Comparison of ENCODE assay signal across 9 cellular contexts in the genomic region with DNA sequence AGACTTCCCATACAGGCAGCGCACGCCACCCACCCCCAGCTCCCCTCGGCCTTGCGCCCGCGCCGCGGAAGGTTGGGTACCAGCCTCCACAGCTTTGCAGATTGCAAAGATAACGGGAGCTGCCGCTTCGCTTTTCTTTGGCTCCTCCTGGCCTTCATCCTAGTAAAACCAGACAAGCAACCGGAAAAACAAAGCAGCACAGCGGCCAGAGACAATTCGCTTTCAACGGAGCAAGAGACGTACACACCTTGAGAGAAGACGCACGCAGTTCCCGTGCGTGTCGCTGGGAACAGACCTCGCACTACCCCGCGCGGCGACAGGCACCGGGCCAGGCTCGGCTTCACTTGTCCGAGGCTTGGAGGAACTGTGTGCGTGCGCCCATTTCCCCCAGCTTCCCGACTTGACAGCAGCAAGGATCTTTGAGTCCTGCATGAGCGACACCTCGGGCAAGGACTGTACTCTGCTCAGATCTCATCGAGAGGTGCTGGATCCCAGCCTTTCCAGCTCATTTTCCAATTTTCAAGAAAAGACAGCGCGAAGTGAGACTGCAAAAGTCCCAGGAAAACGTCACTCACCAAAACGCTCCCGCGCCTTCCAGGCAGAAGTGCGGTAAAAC. TPM values are rescaled to one million over a fixed set of nuclear protein-coding genes. Genes with fewer than 3 reads are reported as not detected.
DNase-seq lines count a peak whose midpoint lies in the region; ATAC-seq and TF ChIP-seq lines count a peak whose summit lies in the region.
"Had no signal": no experiment of that assay in that cellular context is flagged by ENCODE, and none has a peak within 500 bp of the region (broad histone marks: within the 10 kb centered on the region; RNA-seq: fewer than 3 reads in every experiment).

No MANE protein-coding gene starts in this region.

- intact Hi-C loops in activated naive CD4-positive, alpha-beta T cell treated with anti-CD3 and anti-CD28 coated beads for 36 hours (cut with micrococcal nuclease) = no loop called here
- intact Hi-C loops in upper lobe of right lung (cut with DNase I) = no loop called here

- no peak for ATAC-seq in central memory CD8-positive, alpha-beta T cell (replicated peaks; ENCODE audit: extremely low read depth, poor library complexity, severe bottlenecking)
- ATAC-seq in upper lobe of right lung (no peak), GM19328 (IDR thresholded peaks at IDR 0.05; ENCODE audit: unreplicated experiment) (no peak)

- no peak overlapping the region for H3K27ac Mint-ChIP-seq in activated naive CD4-positive, alpha-beta T cell treated with anti-CD3 and anti-CD28 coated beads for 36 hours
- no peak overlapping the region for H3K27ac Mint-ChIP-seq in central memory CD8-positive, alpha-beta T cell (ENCODE audit: low read depth)

- peaks cover 10% of the 10 kb centered on the region for H3K4me1 Mint-ChIP-seq in activated naive CD4-positive, alpha-beta T cell treated with anti-CD3 and anti-CD28 coated beads for 36 hours (ENCODE audit: low read depth)
- H3K4me1 Mint-ChIP-seq in central memory CD8-positive, alpha-beta T cell = no peaks in the 10 kb centered on the region

- peaks cover 59% of the 10 kb centered on the region for H3K27me3 Mint-ChIP-seq in activated naive CD4-positive, alpha-beta T cell treated with anti-CD3 and anti-CD28 coated beads for 36 hours (ENCODE audit: low read depth)
- peaks cover 61% of the 10 kb centered on the region for H3K27me3 Mint-ChIP-seq in central memory CD8-positive, alpha-beta T cell

- CTCF ChIA-PET in activated naive CD4-positive, alpha-beta T cell treated with anti-CD3 and anti-CD28 coated beads for 36 hours (lab: Charles Lee) = no interaction called here

- H3K27ac ChIP-seq in mesodermal cell (ENCODE audit: low read depth, low read length, severe bottlenecking) (no peak overlapping the region), upper lobe of right lung (no peak overlapping the region)
- H3K27ac ChIP-seq: neutrophil had no signal

- peak overlapping the region; percentile 64 for H3K4me3 Mint-ChIP-seq in activated naive CD4-positive, alpha-beta T cell treated with anti-CD3 and anti-CD28 coated beads for 36 hours
- peak overlapping the region; percentile 50 for H3K4me3 Mint-ChIP-seq in central memory CD8-positive, alpha-beta T cell

- DNase-seq in activated naive CD4-positive, alpha-beta T cell treated with anti-CD3 and anti-CD28 coated beads for 36 hours = no peak
- no peak for DNase-seq in activated naive CD4-positive, alpha-beta T cell treated with Interleukin-2 at 50 U/mL for 16 hours
- no peak for DNase-seq in central memory CD8-positive, alpha-beta T cell (ENCODE audit: low spot score in 2 of 2)
- DNase-seq in upper lobe of right lung = no peak
- DNase-seq in stimulated activated CD4-positive, alpha-beta T cell treated with anti-CD3 and anti-CD28 coated beads, Interleukin-4, amount 100 ng/mL, for 4 hours = no peak
- no peak for DNase-seq in activated CD8-positive, alpha-beta memory T cell treated with anti-CD3 and anti-CD28 coated beads for 24 hours

- H3K36me3 Mint-ChIP-seq in activated naive CD4-positive, alpha-beta T cell treated with anti-CD3 and anti-CD28 coated beads for 36 hours (ENCODE audit: low read depth) = no peaks in the 10 kb centered on the region
- no peaks in the 10 kb centered on the region for H3K36me3 Mint-ChIP-seq in central memory CD8-positive, alpha-beta T cell (ENCODE audit: insufficient read depth)

- H3K4me3 ChIP-seq in mesodermal cell (ENCODE audit: extremely low read depth, insufficient read depth, low read length, poor library complexity, severe bottlenecking) (peak overlapping the region; percentile 35), upper lobe of right lung (peak overlapping the region; percentile 75)

- H3K9me3 ChIP-seq in mesodermal cell (ENCODE audit: control insufficient read depth, low read length) = no peaks in the 10 kb centered on the region
- no peaks in the 10 kb centered on the region for H3K9me3 ChIP-seq in upper lobe of right lung
- H3K9me3 ChIP-seq: neutrophil had no signal

- TF ChIP-seq CTCF in upper lobe of right lung (IDR thresholded peaks at IDR 0.05) = no peak

- H3K4me1 ChIP-seq in mesodermal cell (ENCODE audit: control insufficient read depth, insufficient read depth, low read length, poor library complexity, severe bottlenecking) (peaks cover 32% of the 10 kb centered on the region), upper lobe of right lung (peaks cover 14% of the 10 kb centered on the region)

- H3K27me3 ChIP-seq in upper lobe of right lung = peaks cover 28% of the 10 kb centered on the region

- no peaks in the 10 kb centered on the region for H3K9me3 Mint-ChIP-seq in activated naive CD4-positive, alpha-beta T cell treated with anti-CD3 and anti-CD28 coated beads for 36 hours
- H3K9me3 Mint-ChIP-seq in central memory CD8-positive, alpha-beta T cell = no peaks in the 10 kb centered on the region

- H3K36me3 ChIP-seq in mesodermal cell (ENCODE audit: control insufficient read depth, insufficient read depth, low read length) (no peaks in the 10 kb centered on the region), upper lobe of right lung (no peaks in the 10 kb centered on the region)
- H3K36me3 ChIP-seq: neutrophil had no signal

- 2 to 3% methylated on average over 41 to 42 of the region's 42 CpGs for WGBS in mesodermal cell (ENCODE audit: insufficient coverage in 2 of 2), 2 experiments

RNA-seq across cellular contexts. Expression of a gene that starts 1.0 kb away (rescaled TPM):
- not detected for total RNA-seq in activated naive CD4-positive, alpha-beta T cell treated with anti-CD3 and anti-CD28 coated beads for 36 hours
- polyA plus RNA-seq in mesodermal cell (2013, experiment 1 of 2) = 0.04 TPM
- polyA plus RNA-seq in mesodermal cell (2013, experiment 2 of 2) = 0.86 TPM
- total RNA-seq in upper lobe of right lung = 17.7 TPM

Comparison
In these comparisons a context has a peak if more than half of its experiments do, and no peak if none do; other contexts are left out.
1. RNA of a gene that starts 1.0 kb away (total RNA-seq): 17.7 TPM in upper lobe of right lung (single experiment); not detected in activated naive CD4-positive, alpha-beta T cell treated with anti-CD3 and anti-CD28 coated beads for 36 hours; every median in the first group is over 10 times any median in the second.